Comparison of ENCODE assay signal across 22 cellular contexts in genomic region chr7:2257046-2257551, GRCh38.
"Had no signal": no experiment of that assay in that cellular context is flagged by ENCODE, and none has a peak within 500 bp of the region (broad histone marks: within the 10 kb centered on the region; RNA-seq: fewer than 3 reads in every experiment).

No MANE protein-coding gene starts in this region.

- H3K27ac ChIP-seq: epithelial cell of prostate, esophagus muscularis mucosa, gastrocnemius medialis, heart right ventricle, neutrophil, psoas muscle, right lobe of liver, suprapubic skin, thyroid gland had no signal

- H3K9me3 Mint-ChIP-seq: dendritic cell treated with granulocyte-macrophage colony-stimulating factor and Interleukin-4, amounts not matched to agents 40 ng/mL and 50 ng/mL, for 4 days; effector memory CD8-positive, alpha-beta T cell; naive thymus-derived CD4-positive, alpha-beta T cell; nephron progenitor cell; type B pancreatic cell had no signal

- H3K4me1 ChIP-seq: esophagus muscularis mucosa, gastrocnemius medialis, psoas muscle, right lobe of liver, suprapubic skin had no signal

- H3K27ac Mint-ChIP-seq: dendritic cell treated with granulocyte-macrophage colony-stimulating factor and Interleukin-4, amounts not matched to agents 40 ng/mL and 50 ng/mL, for 4 days; naive thymus-derived CD4-positive, alpha-beta T cell; type B pancreatic cell had no signal

- H3K27me3 Mint-ChIP-seq: dendritic cell treated with granulocyte-macrophage colony-stimulating factor and Interleukin-4, amounts not matched to agents 40 ng/mL and 50 ng/mL, for 4 days; effector memory CD8-positive, alpha-beta T cell; naive thymus-derived CD4-positive, alpha-beta T cell; type B pancreatic cell had no signal

- H3K9me3 ChIP-seq: esophagus muscularis mucosa, gastrocnemius medialis, heart right ventricle, neutrophil, psoas muscle, right lobe of liver, suprapubic skin, thyroid gland had no signal

- ATAC-seq: effector memory CD8-positive, alpha-beta T cell; gastrocnemius medialis; heart right ventricle; left lobe of liver; naive thymus-derived CD4-positive, alpha-beta T cell; psoas muscle; right lobe of liver had no signal

- H3K4me3 Mint-ChIP-seq: dendritic cell treated with granulocyte-macrophage colony-stimulating factor and Interleukin-4, amounts not matched to agents 40 ng/mL and 50 ng/mL, for 4 days; effector memory CD8-positive, alpha-beta T cell; naive thymus-derived CD4-positive, alpha-beta T cell; nephron progenitor cell; type B pancreatic cell had no signal

- H3K27me3 ChIP-seq: esophagus muscularis mucosa, gastrocnemius medialis, heart right ventricle, neutrophil, right lobe of liver, suprapubic skin, thyroid gland had no signal

- DNase-seq: effector memory CD8-positive, alpha-beta T cell; gastrocnemius medialis; heart right ventricle; hypothalamus; islet precursor cell; mammary epithelial cell; naive thymus-derived CD4-positive, alpha-beta T cell; nephron progenitor cell; psoas muscle; retina; stimulated activated CD4-positive, alpha-beta T cell treated with anti-CD3 and anti-CD28 coated beads, Interleukin-2, amount 100 ng/mL, for 24 hours; stimulated activated CD4-positive, alpha-beta T cell treated with anti-CD3 and anti-CD28 coated beads, Interleukin-4, amount 100 ng/mL, for 4 hours; stimulated activated naive CD4-positive, alpha-beta T cell; thyroid gland had no signal

- H3K4me3 ChIP-seq: esophagus muscularis mucosa, gastrocnemius medialis, heart right ventricle, psoas muscle, right lobe of liver, suprapubic skin, thyroid gland had no signal
